Comparison of ENCODE assay signal across 8 cellular contexts in genomic region chr17:19317359-19318095, GRCh38. TPM values are rescaled to one million over a fixed set of nuclear protein-coding genes. Genes with fewer than 3 reads are reported as not detected.
DNase-seq lines count a peak whose midpoint lies in the region; ATAC-seq, FAIRE-seq and TF ChIP-seq lines count a peak whose summit lies in the region.

No MANE protein-coding gene starts in this region.

- peaks cover 20% of the 10 kb centered on the region for H3K27me3 Mint-ChIP-seq in CD4-positive, alpha-beta T cell

- H3K36me3 ChIP-seq in SK-N-MC (ENCODE audit: insufficient read depth, low read length) = no peaks in the 10 kb centered on the region; the same call in 1 of the 2 replicates
- peaks cover 0 to 16% (median 0%) of the 10 kb centered on the region in 3 donors for H3K36me3 ChIP-seq in pancreas

- intact Hi-C loops in cardiac septum (cut with DNase I) = loop anchor here (5.0 kb wide), 1 partner anchor 45 kb away; no protein-coding TSS in a partner anchor
- intact Hi-C loops in pancreas (cut with DNase I) = no loop called here
- intact Hi-C loops in CD4-positive, alpha-beta T cell (cut with DNase I, micrococcal nuclease) = no loop called here

- DNase-seq in C1 segment of cervical spinal cord (lab: John Stamatoyannopoulos, UW) = peak; percentile 41 to 97 (median 90)
- DNase-seq in SK-N-MC (ENCODE audit: low read depth, low spot score) = peak; percentile 1
- DNase-seq in cardiac septum (ENCODE audit: low spot score) = peak; percentile 87
- peak in 2 of 6 donors; percentile 50 to 58 for DNase-seq in pancreas
- DNase-seq in NCI-H345 treated with DMSO at 0.1 percent for 48 hours (lab: John Stamatoyannopoulos, UW; ENCODE audit: unreplicated experiment) = no peak
- no peak for DNase-seq in CD4-positive, alpha-beta T cell

- no peak overlapping the region for H3K27ac Mint-ChIP-seq in CD4-positive, alpha-beta T cell

- no peaks in the 10 kb centered on the region for H3K4me1 Mint-ChIP-seq in CD4-positive, alpha-beta T cell (ENCODE audit: low read depth)

- WGBS in pancreas, 2 donors = 65 to 69% methylated on average over 19 of the region's 19 CpGs

- CTCF ChIA-PET in CD4-positive, alpha-beta T cell (lab: Charles Lee) = no interaction called here

- H3K36me3 Mint-ChIP-seq in CD4-positive, alpha-beta T cell (ENCODE audit: low read depth) = peaks cover 4% of the 10 kb centered on the region

- no peaks in the 10 kb centered on the region for H3K9me3 Mint-ChIP-seq in CD4-positive, alpha-beta T cell

- ATAC-seq in HG02678 (IDR thresholded peaks at IDR 0.05; ENCODE audit: unreplicated experiment) = peak; percentile 72
- peak; percentile 60 to 86 (median 80) for ATAC-seq in pancreas
- ATAC-seq in CD4-positive, alpha-beta T cell (ENCODE audit: poor library complexity) = no peak
- no peak for ATAC-seq in GM18858 (IDR thresholded peaks at IDR 0.05; ENCODE audit: unreplicated experiment)

- H3K4me1 ChIP-seq in pancreas = no peaks in the 10 kb centered on the region

- TF ChIP-seq CTCF in pancreas (IDR thresholded peaks at IDR 0.05) = no peak
- no peak for TF ChIP-seq CTCF in CD4-positive, alpha-beta T cell (IDR thresholded peaks at IDR 0.05)

- H3K9me3 ChIP-seq in SK-N-MC (ENCODE audit: low read depth, low read length) (no peaks in the 10 kb centered on the region), pancreas (no peaks in the 10 kb centered on the region)
- no peaks in the 10 kb centered on the region for H3K9me3 ChIP-seq in CD4-positive, alpha-beta T cell (ENCODE audit: control insufficient read depth, low read length)

- FAIRE-seq in pancreas (lab: Jason Lieb, UNC) = no peak

- no peak overlapping the region for H3K9ac ChIP-seq in SK-N-MC (ENCODE audit: insufficient read length)

- POLR2A ChIA-PET in CD4-positive, alpha-beta T cell (lab: Charles Lee) = no interaction called here

- H3K4me3 Mint-ChIP-seq in CD4-positive, alpha-beta T cell = no peak overlapping the region

- H3K27ac ChIP-seq in SK-N-MC (no peak overlapping the region), pancreas (no peak overlapping the region)
- no peak overlapping the region for H3K27ac ChIP-seq in CD4-positive, alpha-beta T cell (ENCODE audit: low read depth, low read length)

- H3K4me3 ChIP-seq in SK-N-MC (no peak overlapping the region), pancreas (no peak overlapping the region)

- H3K27me3 ChIP-seq in pancreas = no peaks in the 10 kb centered on the region
- peaks cover 7% of the 10 kb centered on the region for H3K27me3 ChIP-seq in CD4-positive, alpha-beta T cell (ENCODE audit: control insufficient read depth, insufficient read depth, low read length)

RNA-seq across cellular contexts. Expression of gene B9D1, which starts 45.0 kb away (rescaled TPM):
- total RNA-seq in cardiac septum (9.7 TPM), pancreas (10 to 100 TPM in 3 of 6 donors, 1 to 10 TPM in 3; 6.6 to 13.2 (median 10.6) TPM)
- 10 to 100 TPM; 22.0 to 39.6 TPM for polyA plus RNA-seq in pancreas
- under 1 TPM; 0.66 to 0.73 TPM for total RNA-seq in CD4-positive, alpha-beta T cell

Comparison
In these comparisons a context has a peak if more than half of its experiments do, and no peak if none do; other contexts are left out.
1. DNase-seq: peak in C1 segment of cervical spinal cord (14 of 14), SK-N-MC (single experiment) and cardiac septum (single experiment); none in NCI-H345 treated with DMSO at 0.1 percent for 48 hours (single experiment) and CD4-positive, alpha-beta T cell (0 of 10).
2. ATAC-seq: peak in HG02678 (single experiment) and pancreas (4 of 4); none in CD4-positive, alpha-beta T cell (single experiment) and GM18858 (single experiment).